1 cellular context compared by ENCODE assay signal in the genomic region with DNA sequence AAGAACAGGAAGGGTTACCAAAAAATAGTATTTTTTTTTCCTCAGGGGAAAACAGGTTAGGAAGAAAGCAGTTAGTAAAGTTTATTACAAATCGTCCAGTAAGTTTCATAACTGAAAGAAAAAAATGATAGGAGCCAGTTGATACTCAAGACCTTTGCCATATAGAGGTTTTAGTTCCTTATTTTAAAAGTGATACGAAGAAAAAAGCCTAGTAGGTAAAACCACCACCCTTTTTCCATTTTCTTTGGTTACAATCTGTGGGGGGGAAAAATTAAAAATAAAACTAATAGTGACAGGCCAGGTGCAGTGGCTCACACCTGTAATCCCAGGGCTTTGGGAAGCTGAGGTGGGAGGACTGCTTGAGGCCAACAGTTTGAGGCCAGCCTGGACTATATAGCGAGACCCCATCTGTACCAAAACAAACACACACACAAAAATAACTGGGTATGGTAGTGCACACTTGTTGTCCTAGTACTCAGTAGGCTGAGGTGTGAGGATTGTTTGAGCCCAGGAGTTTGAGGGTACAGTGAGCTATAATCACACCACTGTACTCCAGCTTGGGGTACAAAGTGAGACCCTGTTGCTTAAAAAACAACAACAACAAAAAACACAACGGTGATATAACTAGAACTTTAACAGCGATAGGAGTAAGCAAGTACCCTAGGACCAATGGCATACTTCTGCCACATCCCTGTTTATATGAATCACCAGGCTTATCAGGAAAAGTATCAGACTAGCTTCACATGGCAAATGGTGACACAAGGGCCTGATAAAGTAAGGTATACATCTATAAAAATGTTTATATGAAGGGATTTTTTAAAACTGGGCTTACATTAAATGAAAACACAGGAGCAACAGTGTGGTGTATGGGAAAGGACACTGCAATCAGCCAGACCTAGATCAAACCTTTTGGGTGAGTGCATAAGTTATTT.
TF ChIP-seq lines count a peak whose summit lies in the region.

No MANE protein-coding gene starts in this region.

TF ChIP-seq in GM12878, 131 proteins besides CTCF, POLR2A, EP300 and RAD21 (continues in another document):
- TF ChIP-seq ETV6 (conservative IDR thresholded peaks at IDR 0.05 in 1 of 2, IDR thresholded peaks at IDR 0.05 in 1 of 2; ENCODE audit: borderline replicate concordance in 1 of 2, low read depth in 1 of 2), result no peak
- TF ChIP-seq NFXL1 (IDR thresholded peaks at IDR 0.05; ENCODE audit: borderline replicate concordance), result no peak
- no peak for TF ChIP-seq NRF1 (conservative IDR thresholded peaks at IDR 0.05; ENCODE audit: low read depth, low read length)
- 0 out of 2 replicates have a peak, but pooled peaks have one; percentile 20 for TF ChIP-seq SMARCA5 (IDR thresholded peaks at IDR 0.05)
- no peak for TF ChIP-seq STAT1 (conservative IDR thresholded peaks at IDR 0.05)
- TF ChIP-seq HCFC1 (IDR thresholded peaks at IDR 0.05; ENCODE audit: low read length), result no peak
- TF ChIP-seq ATF7 (IDR thresholded peaks at IDR 0.05; ENCODE audit: low read depth), result no peak
- TF ChIP-seq ZNF384 (IDR thresholded peaks at IDR 0.05; ENCODE audit: borderline replicate concordance, low read depth, low read length), result 0 out of 2 replicates have a peak, but pooled peaks have one; percentile 22
- no peak for TF ChIP-seq ZBED1 (IDR thresholded peaks at IDR 0.05; ENCODE audit: borderline replicate concordance)
- TF ChIP-seq, protein P1, sequence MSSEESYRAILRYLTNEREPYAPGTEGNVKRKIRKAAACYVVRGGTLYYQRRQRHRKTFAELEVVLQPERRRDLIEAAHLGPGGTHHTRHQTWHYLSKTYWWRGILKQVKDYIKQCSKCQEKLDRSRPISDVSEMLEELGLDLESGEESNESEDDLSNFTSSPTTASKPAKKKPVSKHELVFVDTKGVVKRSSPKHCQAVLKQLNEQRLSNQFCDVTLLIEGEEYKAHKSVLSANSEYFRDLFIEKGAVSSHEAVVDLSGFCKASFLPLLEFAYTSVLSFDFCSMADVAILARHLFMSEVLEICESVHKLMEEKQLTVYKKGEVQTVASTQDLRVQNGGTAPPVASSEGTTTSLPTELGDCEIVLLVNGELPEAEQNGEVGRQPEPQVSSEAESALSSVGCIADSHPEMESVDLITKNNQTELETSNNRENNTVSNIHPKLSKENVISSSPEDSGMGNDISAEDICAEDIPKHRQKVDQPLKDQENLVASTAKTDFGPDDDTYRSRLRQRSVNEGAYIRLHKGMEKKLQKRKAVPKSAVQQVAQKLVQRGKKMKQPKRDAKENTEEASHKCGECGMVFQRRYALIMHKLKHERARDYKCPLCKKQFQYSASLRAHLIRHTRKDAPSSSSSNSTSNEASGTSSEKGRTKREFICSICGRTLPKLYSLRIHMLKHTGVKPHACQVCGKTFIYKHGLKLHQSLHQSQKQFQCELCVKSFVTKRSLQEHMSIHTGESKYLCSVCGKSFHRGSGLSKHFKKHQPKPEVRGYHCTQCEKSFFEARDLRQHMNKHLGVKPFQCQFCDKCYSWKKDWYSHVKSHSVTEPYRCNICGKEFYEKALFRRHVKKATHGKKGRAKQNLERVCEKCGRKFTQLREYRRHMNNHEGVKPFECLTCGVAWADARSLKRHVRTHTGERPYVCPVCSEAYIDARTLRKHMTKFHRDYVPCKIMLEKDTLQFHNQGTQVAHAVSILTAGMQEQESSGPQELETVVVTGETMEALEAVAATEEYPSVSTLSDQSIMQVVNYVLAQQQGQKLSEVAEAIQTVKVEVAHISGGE (CRISPR knock-in tag; IDR thresholded peaks at IDR 0.05), result no peak
- TF ChIP-seq SUZ12 (IDR thresholded peaks at IDR 0.05; ENCODE audit: unreplicated experiment), result no peak
- no peak for TF ChIP-seq USF2 (IDR thresholded peaks at IDR 0.05; ENCODE audit: borderline replicate concordance, low read depth, low read length)
- TF ChIP-seq, protein P2, sequence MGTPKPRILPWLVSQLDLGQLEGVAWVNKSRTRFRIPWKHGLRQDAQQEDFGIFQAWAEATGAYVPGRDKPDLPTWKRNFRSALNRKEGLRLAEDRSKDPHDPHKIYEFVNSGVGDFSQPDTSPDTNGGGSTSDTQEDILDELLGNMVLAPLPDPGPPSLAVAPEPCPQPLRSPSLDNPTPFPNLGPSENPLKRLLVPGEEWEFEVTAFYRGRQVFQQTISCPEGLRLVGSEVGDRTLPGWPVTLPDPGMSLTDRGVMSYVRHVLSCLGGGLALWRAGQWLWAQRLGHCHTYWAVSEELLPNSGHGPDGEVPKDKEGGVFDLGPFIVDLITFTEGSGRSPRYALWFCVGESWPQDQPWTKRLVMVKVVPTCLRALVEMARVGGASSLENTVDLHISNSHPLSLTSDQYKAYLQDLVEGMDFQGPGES (IDR thresholded peaks at IDR 0.05), result no peak
- no peak; the same call in 1 of the 2 replicates for TF ChIP-seq IKZF1 (conservative IDR thresholded peaks at IDR 0.05)
- no peak for TF ChIP-seq CHD4 (IDR thresholded peaks at IDR 0.05)
- TF ChIP-seq, protein P3, sequence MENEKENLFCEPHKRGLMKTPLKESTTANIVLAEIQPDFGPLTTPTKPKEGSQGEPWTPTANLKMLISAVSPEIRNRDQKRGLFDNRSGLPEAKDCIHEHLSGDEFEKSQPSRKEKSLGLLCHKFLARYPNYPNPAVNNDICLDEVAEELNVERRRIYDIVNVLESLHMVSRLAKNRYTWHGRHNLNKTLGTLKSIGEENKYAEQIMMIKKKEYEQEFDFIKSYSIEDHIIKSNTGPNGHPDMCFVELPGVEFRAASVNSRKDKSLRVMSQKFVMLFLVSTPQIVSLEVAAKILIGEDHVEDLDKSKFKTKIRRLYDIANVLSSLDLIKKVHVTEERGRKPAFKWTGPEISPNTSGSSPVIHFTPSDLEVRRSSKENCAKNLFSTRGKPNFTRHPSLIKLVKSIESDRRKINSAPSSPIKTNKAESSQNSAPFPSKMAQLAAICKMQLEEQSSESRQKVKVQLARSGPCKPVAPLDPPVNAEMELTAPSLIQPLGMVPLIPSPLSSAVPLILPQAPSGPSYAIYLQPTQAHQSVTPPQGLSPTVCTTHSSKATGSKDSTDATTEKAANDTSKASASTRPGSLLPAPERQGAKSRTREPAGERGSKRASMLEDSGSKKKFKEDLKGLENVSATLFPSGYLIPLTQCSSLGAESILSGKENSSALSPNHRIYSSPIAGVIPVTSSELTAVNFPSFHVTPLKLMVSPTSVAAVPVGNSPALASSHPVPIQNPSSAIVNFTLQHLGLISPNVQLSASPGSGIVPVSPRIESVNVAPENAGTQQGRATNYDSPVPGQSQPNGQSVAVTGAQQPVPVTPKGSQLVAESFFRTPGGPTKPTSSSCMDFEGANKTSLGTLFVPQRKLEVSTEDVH (IDR thresholded peaks at IDR 0.05; ENCODE audit: low read depth, partially characterized antibody), result no peak
- no peak for TF ChIP-seq RB1 (IDR thresholded peaks at IDR 0.05; ENCODE audit: borderline replicate concordance)
- no peak for TF ChIP-seq MYC (IDR thresholded peaks at IDR 0.05; ENCODE audit: insufficient read depth, insufficient read length, insufficient replicate concordance, low read length, severe bottlenecking)
- no peak for TF ChIP-seq POLR2AphosphoS5 (IDR thresholded peaks at IDR 0.05; ENCODE audit: low read length)
- TF ChIP-seq MTA3 (IDR thresholded peaks at IDR 0.05; ENCODE audit: borderline replicate concordance, low read length), result no peak
- TF ChIP-seq MXI1 (IDR thresholded peaks at IDR 0.05; ENCODE audit: low read depth, low read length), result no peak
- TF ChIP-seq, protein P4, sequence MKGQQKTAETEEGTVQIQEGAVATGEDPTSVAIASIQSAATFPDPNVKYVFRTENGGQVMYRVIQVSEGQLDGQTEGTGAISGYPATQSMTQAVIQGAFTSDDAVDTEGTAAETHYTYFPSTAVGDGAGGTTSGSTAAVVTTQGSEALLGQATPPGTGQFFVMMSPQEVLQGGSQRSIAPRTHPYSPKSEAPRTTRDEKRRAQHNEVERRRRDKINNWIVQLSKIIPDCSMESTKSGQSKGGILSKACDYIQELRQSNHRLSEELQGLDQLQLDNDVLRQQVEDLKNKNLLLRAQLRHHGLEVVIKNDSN (IDR thresholded peaks at IDR 0.05; ENCODE audit: borderline replicate concordance, extremely low read length, insufficient read depth, low read depth, low read length), result no peak
- no peak for TF ChIP-seq E4F1 (IDR thresholded peaks at IDR 0.05; ENCODE audit: borderline replicate concordance, partially characterized antibody)
- TF ChIP-seq HDAC2 (IDR thresholded peaks at IDR 0.05), result no peak
- no peak for TF ChIP-seq TCF7 (IDR thresholded peaks at IDR 0.05; ENCODE audit: borderline replicate concordance)
- no peak for TF ChIP-seq POLR2AphosphoS2 (IDR thresholded peaks at IDR 0.05; ENCODE audit: low read depth, low read length)
- peak; percentile 70 for TF ChIP-seq NR2F1 (conservative IDR thresholded peaks at IDR 0.05)
- TF ChIP-seq ZNF207 (IDR thresholded peaks at IDR 0.05; ENCODE audit: borderline replicate concordance), result no peak
- no peak for TF ChIP-seq SMC3 (IDR thresholded peaks at IDR 0.05; ENCODE audit: borderline replicate concordance, low read length)
- peak; percentile 39 to 57; a peak in 2 of 4 replicates for TF ChIP-seq IKZF2 (IDR thresholded peaks at IDR 0.05)
- no peak for TF ChIP-seq FOS (IDR thresholded peaks at IDR 0.05; ENCODE audit: borderline replicate concordance, extremely low read depth, insufficient read length)
- TF ChIP-seq ATF2 (IDR thresholded peaks at IDR 0.05; ENCODE audit: low read length), result no peak
- TF ChIP-seq ZNF687 (IDR thresholded peaks at IDR 0.05), result no peak
- TF ChIP-seq, protein P5, sequence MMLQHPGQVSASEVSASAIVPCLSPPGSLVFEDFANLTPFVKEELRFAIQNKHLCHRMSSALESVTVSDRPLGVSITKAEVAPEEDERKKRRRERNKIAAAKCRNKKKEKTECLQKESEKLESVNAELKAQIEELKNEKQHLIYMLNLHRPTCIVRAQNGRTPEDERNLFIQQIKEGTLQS (IDR thresholded peaks at IDR 0.05; ENCODE audit: borderline replicate concordance, extremely low read depth, low read depth, low read length), result no peak
- no peak for TF ChIP-seq KAT2A (conservative IDR thresholded peaks at IDR 0.05; ENCODE audit: control insufficient read depth, low read depth, low read length)
